3 cellular contexts compared by ENCODE assay signal in genomic region chr12:110558945-110559344, GRCh38. TPM values are rescaled to one million over a fixed set of nuclear protein-coding genes. Genes with fewer than 3 reads are reported as not detected.
"Had no signal": no experiment of that assay in that cellular context is flagged by ENCODE, and none has a peak within 500 bp of the region (broad histone marks: within the 10 kb centered on the region; RNA-seq: fewer than 3 reads in every experiment).

No MANE protein-coding gene starts in this region.

RNA-seq across cellular contexts. Expression of gene RAD9B, which starts 56.8 kb away (rescaled TPM):
- total RNA-seq: GM23338, H1, H9 had no signal
- polyA plus RNA-seq: GM23338 had no signal
